Comparison of ENCODE assay signal across 27 cellular contexts in the genomic region with DNA sequence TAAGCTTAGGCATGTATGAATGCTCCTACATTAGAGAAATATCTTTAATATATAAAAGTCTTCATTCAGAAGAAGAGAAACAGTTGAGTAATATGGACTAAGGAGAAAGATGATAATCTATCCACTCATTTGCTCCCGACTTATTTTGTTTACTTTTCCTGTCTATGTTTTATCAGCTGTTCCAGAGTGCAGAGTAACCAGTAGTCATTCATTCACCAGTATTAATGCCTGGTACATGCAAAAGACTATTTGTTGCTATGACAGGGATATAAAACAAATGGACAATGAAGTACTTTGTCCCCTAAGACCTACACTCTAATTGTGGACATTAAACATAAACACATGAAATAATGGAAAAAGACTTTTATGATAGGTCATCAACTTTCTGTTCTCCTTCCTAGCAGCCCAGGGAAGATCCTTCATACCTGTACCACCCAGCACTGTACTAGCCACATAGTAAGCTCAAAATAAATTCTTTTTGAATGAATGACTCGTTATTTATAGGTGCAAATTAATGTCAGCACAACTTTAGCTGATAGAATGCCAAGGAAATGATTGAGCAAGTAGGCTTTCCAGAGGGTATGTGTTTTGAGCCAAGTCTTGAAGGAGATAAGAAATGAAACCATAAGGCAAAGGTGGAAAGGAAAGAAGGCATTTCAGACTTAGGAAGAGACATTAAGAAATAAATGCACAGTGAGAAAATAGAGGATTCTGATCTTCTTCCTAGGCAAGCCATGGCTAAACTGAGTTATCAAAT. TPM values are rescaled to one million over a fixed set of nuclear protein-coding genes. Genes with fewer than 3 reads are reported as not detected.
DNase-seq lines count a peak whose midpoint lies in the region; ATAC-seq and TF ChIP-seq lines count a peak whose summit lies in the region.
"Had no signal": no experiment of that assay in that cellular context is flagged by ENCODE, and none has a peak within 500 bp of the region (broad histone marks: within the 10 kb centered on the region; RNA-seq: fewer than 3 reads in every experiment).

No MANE protein-coding gene starts in this region.

- intact Hi-C loops in esophagus squamous epithelium (cut with DNase I): no loop called here

- no peak for ATAC-seq in HG02678 (IDR thresholded peaks at IDR 0.05; ENCODE audit: unreplicated experiment)
- ATAC-seq in stimulated activated effector memory CD8-positive, alpha-beta T cell treated with anti-CD3 and anti-CD28 coated beads, Interleukin-12 subunit alpha, Interleukin-12 subunit beta, amount 100 ng/mL, for 72 hours: no peak
- ATAC-seq: GM23338 had no signal

- no peak for TF ChIP-seq RAD21 in liver (IDR thresholded peaks at IDR 0.05)

- peaks cover 77% of the 10 kb centered on the region for H3K36me3 Mint-ChIP-seq in stimulated activated effector memory CD8-positive, alpha-beta T cell treated with anti-CD3 and anti-CD28 coated beads, Interleukin-12 subunit alpha, Interleukin-12 subunit beta, amount 100 ng/mL, for 72 hours

- H3K27ac ChIP-seq in liver (ENCODE audit: low read depth in 1 of 2, low read length in 2 of 2) (no peak overlapping the region), esophagus squamous epithelium (peak overlapping the region in 1 of 4 donors; percentile 4), tibial nerve (no peak overlapping the region)
- H3K27ac ChIP-seq: ascending aorta, SK-N-MC had no signal

- DNase-seq in DMS153 (lab: John Stamatoyannopoulos, UW) (peak; percentile 7), HT-29 (ENCODE audit: low spot score) (peak; percentile 43), SHP77 (lab: John Stamatoyannopoulos, UW) (peak; percentile 20 to 21), esophagus squamous epithelium (lab: John Stamatoyannopoulos, UW) (no peak), tibial nerve (ENCODE audit: low spot score in 2 of 2) (no peak)
- no peak for DNase-seq in stimulated activated effector memory CD8-positive, alpha-beta T cell treated with anti-CD3 and anti-CD28 coated beads, Interleukin-12 subunit alpha, Interleukin-12 subunit beta, amount 100 ng/mL, for 72 hours (ENCODE audit: low spot score in 2 of 2)
- DNase-seq: activated B cell treated with CpG ODN at 0.5 μM for 24 hours; activated CD4-positive, alpha-beta memory T cell treated with anti-CD3 and anti-CD28 coated beads, Interleukin-2, amount 10 ng/mL, durations not matched to agents 7 days and 5 days; activated naive CD4-positive, alpha-beta T cell treated with Interleukin-2 at 50 U/mL for 16 hours; activated T-cell treated with anti-CD3 and anti-CD28 coated beads, Interleukin-2, amount 50 U/mL, for 1 hour; hypothalamus; IMR-90; mesendoderm; MG63; NCI-H2107; nephron progenitor cell; Peyer's patch; posterior cingulate gyrus; stimulated activated CD4-positive, alpha-beta T cell treated with anti-CD3 and anti-CD28 coated beads, Interleukin-2, amount 100 ng/mL, for 24 hours; T-helper 9 cell; trophoblast cell had no signal

- H3K4me1 ChIP-seq in liver (ENCODE audit: control insufficient read depth in 4 of 4, insufficient read depth in 4 of 4, low read length in 3 of 4): peaks cover 0 to 4% (median 0%) of the 10 kb centered on the region in 4 donors
- peaks cover 0 to 16% (median 0%) of the 10 kb centered on the region in 3 donors for H3K4me1 ChIP-seq in esophagus squamous epithelium
- no peaks in the 10 kb centered on the region for H3K4me1 ChIP-seq in tibial nerve
- H3K4me1 ChIP-seq: ascending aorta, Peyer's patch had no signal

- H3K9me3 Mint-ChIP-seq in stimulated activated effector memory CD8-positive, alpha-beta T cell treated with anti-CD3 and anti-CD28 coated beads, Interleukin-12 subunit alpha, Interleukin-12 subunit beta, amount 100 ng/mL, for 72 hours: no peaks in the 10 kb centered on the region
- H3K9me3 Mint-ChIP-seq: activated B cell treated with CpG ODN at 0.5 μM for 24 hours; activated CD4-positive, alpha-beta memory T cell treated with anti-CD3 and anti-CD28 coated beads, Interleukin-2, amount 10 ng/mL, durations not matched to agents 7 days and 5 days; GM23338; stimulated activated naive CD8-positive, alpha-beta T cell treated with anti-CD3 and anti-CD28 coated beads, Interleukin-15, Interleukin-2, amounts not matched to agents 100 ng/mL and 50 ng/mL, for 24 hours had no signal

- H3K9ac ChIP-seq in liver (ENCODE audit: low read depth in 1 of 2, low read length in 2 of 2): no peak overlapping the region

- H3K36me3 ChIP-seq in liver (ENCODE audit: control insufficient read depth in 4 of 4, insufficient read depth in 3 of 4, low read depth in 1 of 4, low read length in 3 of 4): no peaks in the 10 kb centered on the region
- no peaks in the 10 kb centered on the region for H3K36me3 ChIP-seq in esophagus squamous epithelium
- no peaks in the 10 kb centered on the region for H3K36me3 ChIP-seq in tibial nerve
- H3K36me3 ChIP-seq: MG63, Peyer's patch had no signal

- no peaks in the 10 kb centered on the region for H3K4me1 Mint-ChIP-seq in stimulated activated effector memory CD8-positive, alpha-beta T cell treated with anti-CD3 and anti-CD28 coated beads, Interleukin-12 subunit alpha, Interleukin-12 subunit beta, amount 100 ng/mL, for 72 hours
- H3K4me1 Mint-ChIP-seq: nephron progenitor cell had no signal

- H3K9me3 ChIP-seq in liver (ENCODE audit: control insufficient read depth in 4 of 4, low read length in 3 of 4) (no peaks in the 10 kb centered on the region), esophagus squamous epithelium (no peaks in the 10 kb centered on the region), tibial nerve (no peaks in the 10 kb centered on the region)
- H3K9me3 ChIP-seq: ascending aorta, MG63, Peyer's patch had no signal

- TF ChIP-seq EP300 in tibial nerve (IDR thresholded peaks at IDR 0.05): no peak

- no peak overlapping the region for H3K4me3 Mint-ChIP-seq in stimulated activated effector memory CD8-positive, alpha-beta T cell treated with anti-CD3 and anti-CD28 coated beads, Interleukin-12 subunit alpha, Interleukin-12 subunit beta, amount 100 ng/mL, for 72 hours
- H3K4me3 Mint-ChIP-seq: activated B cell treated with CpG ODN at 0.5 μM for 24 hours; activated CD4-positive, alpha-beta memory T cell treated with anti-CD3 and anti-CD28 coated beads, Interleukin-2, amount 10 ng/mL, durations not matched to agents 7 days and 5 days; GM23338; nephron progenitor cell; stimulated activated naive CD8-positive, alpha-beta T cell treated with anti-CD3 and anti-CD28 coated beads, Interleukin-15, Interleukin-2, amounts not matched to agents 100 ng/mL and 50 ng/mL, for 24 hours had no signal

- H3K27me3 ChIP-seq in liver (ENCODE audit: control insufficient read depth in 4 of 4, insufficient read depth in 4 of 4, low read length in 3 of 4): no peaks in the 10 kb centered on the region
- H3K27me3 ChIP-seq in esophagus squamous epithelium: no peaks in the 10 kb centered on the region
- H3K27me3 ChIP-seq in tibial nerve: no peaks in the 10 kb centered on the region
- H3K27me3 ChIP-seq: ascending aorta, MG63, Peyer's patch had no signal

- H3K4me3 ChIP-seq in liver (ENCODE audit: low read depth in 1 of 3, low read length in 3 of 3) (no peak overlapping the region), esophagus squamous epithelium (no peak overlapping the region), tibial nerve (no peak overlapping the region)
- H3K4me3 ChIP-seq: ascending aorta, GM23338, MG63, Peyer's patch, SK-N-MC had no signal

- no peak overlapping the region for H3K27ac Mint-ChIP-seq in stimulated activated effector memory CD8-positive, alpha-beta T cell treated with anti-CD3 and anti-CD28 coated beads, Interleukin-12 subunit alpha, Interleukin-12 subunit beta, amount 100 ng/mL, for 72 hours
- H3K27ac Mint-ChIP-seq: activated B cell treated with CpG ODN at 0.5 μM for 24 hours; activated CD4-positive, alpha-beta memory T cell treated with anti-CD3 and anti-CD28 coated beads, Interleukin-2, amount 10 ng/mL, durations not matched to agents 7 days and 5 days; GM23338; nephron progenitor cell; stimulated activated naive CD8-positive, alpha-beta T cell treated with anti-CD3 and anti-CD28 coated beads, Interleukin-15, Interleukin-2, amounts not matched to agents 100 ng/mL and 50 ng/mL, for 24 hours had no signal

- TF ChIP-seq POLR2A in esophagus squamous epithelium (IDR thresholded peaks at IDR 0.05) (no peak), tibial nerve (IDR thresholded peaks at IDR 0.05) (no peak)

- 42% methylated on average over 2 of the region's 2 CpGs for WGBS in liver
- WGBS in esophagus squamous epithelium, 2 donors: 34 to 36% methylated on average over 2 of the region's 2 CpGs
- WGBS in tibial nerve, 2 donors: 54 to 57% methylated on average over 2 of the region's 2 CpGs

- TF ChIP-seq CTCF in liver (IDR thresholded peaks at IDR 0.05; ENCODE audit: low read depth, low read length, missing input control): no peak
- TF ChIP-seq CTCF in esophagus squamous epithelium (IDR thresholded peaks at IDR 0.05): no peak
- no peak for TF ChIP-seq CTCF in tibial nerve (IDR thresholded peaks at IDR 0.05)

TF ChIP-seq in liver, 16 proteins besides CTCF, POLR2A, EP300 and RAD21:
- TF ChIP-seq FOXA2 (IDR thresholded peaks at IDR 0.05) (no peak), RXRA (IDR thresholded peaks at IDR 0.05) (peak in 1 of 2 donors; percentile 20), HNF4A (conservative IDR thresholded peaks at IDR 0.05) (peak; percentile 21 to 29)

RNA-seq across cellular contexts. Expression of gene IL13RA1, which starts 45.0 kb away (rescaled TPM):
- total RNA-seq in HT-29 (2014; rRNA removed; shearing (Covaris generic)): 22.7 and 25.7 TPM in 2 replicates
- total RNA-seq in liver (100 to 1,000 TPM in 1 of 2 donors, 10 to 100 TPM in 1; 31.2 to 137 TPM), esophagus squamous epithelium (10 to 100 TPM; 44.1 to 69.6 (median 56.7) TPM), tibial nerve (10 to 100 TPM; 34.8 to 61.2 (median 46.9) TPM)
- 10 to 100 TPM; 35.9 to 53.1 TPM for polyA plus RNA-seq in liver
- total RNA-seq: activated CD4-positive, alpha-beta memory T cell treated with anti-CD3 and anti-CD28 coated beads, Interleukin-2, amount 10 ng/mL, durations not matched to agents 7 days and 5 days had no signal

Comparison
In these comparisons a context has a peak if more than half of its experiments do, and no peak if none do; other contexts are left out.
1. DNase-seq: peak in DMS153 (single experiment), HT-29 (single experiment) and SHP77 (2 of 2); none in esophagus squamous epithelium (single experiment), stimulated activated effector memory CD8-positive, alpha-beta T cell treated with anti-CD3 and anti-CD28 coated beads, Interleukin-12 subunit alpha, Interleukin-12 subunit beta, amount 100 ng/mL, for 72 hours (0 of 2) and tibial nerve (0 of 2).